8 cellular contexts compared by ENCODE assay signal in genomic region chr3:137692803-137693431, GRCh38.
A peak's percentile ranks its signal among the peaks of the same experiment; 100 is the strongest.
DNase-seq lines count a peak whose midpoint lies in the region; ATAC-seq, FAIRE-seq and TF ChIP-seq lines count a peak whose summit lies in the region.

No MANE protein-coding gene starts in this region.

- H3K4me3 ChIP-seq in HAP-1 (no peak overlapping the region), OCI-LY7 (ENCODE audit: low read depth, low read length, poor library complexity, severe bottlenecking) (no peak overlapping the region), kidney (ENCODE audit: low read length in 2 of 2) (no peak overlapping the region), thyroid gland (replicated peaks in 1 of 3) (no peak overlapping the region)

- ATAC-seq in GM19324 (IDR thresholded peaks at IDR 0.05; ENCODE audit: low FRiP score, unreplicated experiment) (no peak), GM18870 (IDR thresholded peaks at IDR 0.05; ENCODE audit: unreplicated experiment) (no peak)

- H3K27me3 ChIP-seq in HAP-1 (ENCODE audit: low read depth): no peaks in the 10 kb centered on the region
- no peaks in the 10 kb centered on the region for H3K27me3 ChIP-seq in thyroid gland

- CTCF ChIA-PET in OCI-LY7 (lab: Charles Lee; ENCODE audit: unreplicated experiment): no interaction called here

- peak; percentile 70 for TF ChIP-seq CTCF in OCI-LY7 (conservative IDR thresholded peaks at IDR 0.05; ENCODE audit: low read length)
- TF ChIP-seq CTCF in kidney (IDR thresholded peaks at IDR 0.05; ENCODE audit: borderline replicate concordance, extremely low read depth, insufficient read depth): peak; percentile 37
- no peak for TF ChIP-seq CTCF in thyroid gland (IDR thresholded peaks at IDR 0.05)

- TF ChIP-seq POLR2A in thyroid gland (IDR thresholded peaks at IDR 0.05): no peak

- BruUV-seq in OCI-LY7 (replicated peaks; lab: Mats Ljungman, UMichigan): no TSS peak

- H3K36me3 ChIP-seq in HAP-1 (replicated peaks) (no peaks in the 10 kb centered on the region), OCI-LY7 (ENCODE audit: insufficient read depth, low read length) (no peaks in the 10 kb centered on the region), kidney (ENCODE audit: control insufficient read depth in 1 of 2, insufficient read depth in 2 of 2, low read length in 2 of 2) (no peaks in the 10 kb centered on the region), thyroid gland (no peaks in the 10 kb centered on the region)

- WGBS in thyroid gland, 2 donors: 17 to 22% methylated on average over 6 of the region's 6 CpGs

- H3K27ac ChIP-seq in OCI-LY7 (ENCODE audit: low read depth, low read length, poor library complexity, severe bottlenecking): no peak overlapping the region
- H3K27ac ChIP-seq in kidney (ENCODE audit: low read depth in 2 of 2, low read length in 2 of 2): no peak overlapping the region
- no peak overlapping the region for H3K27ac ChIP-seq in thyroid gland

- no peaks in the 10 kb centered on the region for H4K20me1 ChIP-seq in OCI-LY7 (ENCODE audit: insufficient read depth, low read length)

- H2AFZ ChIP-seq in OCI-LY7 (ENCODE audit: low read length): no peak overlapping the region

- intact Hi-C loops in OCI-LY7 (cut with micrococcal nuclease; ENCODE audit: unreplicated experiment): no loop called here
- intact Hi-C loops in kidney (cut with DNase I): no loop called here
- intact Hi-C loops in thyroid gland (cut with DNase I): no loop called here

- no peaks in the 10 kb centered on the region for H3K4me1 ChIP-seq in HAP-1
- no peaks in the 10 kb centered on the region for H3K4me1 ChIP-seq in OCI-LY7 (ENCODE audit: insufficient read depth, low read length, poor library complexity, severe bottlenecking)
- H3K4me1 ChIP-seq in kidney (ENCODE audit: control insufficient read depth in 1 of 2, insufficient read depth in 1 of 2, low read depth in 1 of 2, low read length in 2 of 2): no peaks in the 10 kb centered on the region
- H3K4me1 ChIP-seq in thyroid gland: no peaks in the 10 kb centered on the region

- POLR2A ChIA-PET in OCI-LY7 (lab: Charles Lee): interaction anchor here (0.9 kb wide), 1 partner anchor 10 kb away, joined by 3 read pairs; no protein-coding TSS in a partner anchor

- no peak for FAIRE-seq in kidney (lab: Jason Lieb, UNC)

- no peak overlapping the region for H3K4me2 ChIP-seq in OCI-LY7 (ENCODE audit: low read length)

- H3K9ac ChIP-seq in kidney (ENCODE audit: low read length in 2 of 2): no peak overlapping the region

- no peaks in the 10 kb centered on the region for H3K79me2 ChIP-seq in OCI-LY7 (ENCODE audit: insufficient read depth, low read depth, low read length)

- no peaks in the 10 kb centered on the region for H3K9me3 ChIP-seq in HAP-1
- no peaks in the 10 kb centered on the region for H3K9me3 ChIP-seq in OCI-LY7 (ENCODE audit: low read length)
- no peaks in the 10 kb centered on the region for H3K9me3 ChIP-seq in kidney (ENCODE audit: control insufficient read depth in 1 of 2, low read length in 2 of 2)
- H3K9me3 ChIP-seq in thyroid gland: no peaks in the 10 kb centered on the region

- DNase-seq in DMS153 treated with DMSO at 0.1 percent for 48 hours (lab: John Stamatoyannopoulos, UW; ENCODE audit: unreplicated experiment): peak; percentile 2
- peak; percentile 27 to 64 for DNase-seq in HAP-1 (ENCODE audit: low spot score in 2 of 2)
- peak; percentile 3 for DNase-seq in OCI-LY7 (ENCODE audit: low spot score)
- DNase-seq in kidney: no peak
- no peak for DNase-seq in NCI-H226
- DNase-seq in thyroid gland: no peak

- in situ Hi-C loops in HAP-1 (cut with MboI; ENCODE audit: low sequenced_read_pairs): loop anchor here (25.0 kb wide), 1 partner anchor 581 kb away; no protein-coding TSS in a partner anchor

- no peaks in the 10 kb centered on the region for H3K9me2 ChIP-seq in OCI-LY7 (ENCODE audit: insufficient read depth, low read length)

Comparison
In these comparisons a context has a peak if more than half of its experiments do, and no peak if none do; other contexts are left out.
1. DNase-seq: peak in DMS153 treated with DMSO at 0.1 percent for 48 hours (single experiment), HAP-1 (2 of 2) and OCI-LY7 (single experiment); none in kidney (single experiment), NCI-H226 (single experiment) and thyroid gland (0 of 2).
2. CTCF ChIP-seq: peak in OCI-LY7 (single experiment) and kidney (single experiment); none in thyroid gland (0 of 6).